32 cellular contexts compared by ENCODE assay signal in the genomic region with DNA sequence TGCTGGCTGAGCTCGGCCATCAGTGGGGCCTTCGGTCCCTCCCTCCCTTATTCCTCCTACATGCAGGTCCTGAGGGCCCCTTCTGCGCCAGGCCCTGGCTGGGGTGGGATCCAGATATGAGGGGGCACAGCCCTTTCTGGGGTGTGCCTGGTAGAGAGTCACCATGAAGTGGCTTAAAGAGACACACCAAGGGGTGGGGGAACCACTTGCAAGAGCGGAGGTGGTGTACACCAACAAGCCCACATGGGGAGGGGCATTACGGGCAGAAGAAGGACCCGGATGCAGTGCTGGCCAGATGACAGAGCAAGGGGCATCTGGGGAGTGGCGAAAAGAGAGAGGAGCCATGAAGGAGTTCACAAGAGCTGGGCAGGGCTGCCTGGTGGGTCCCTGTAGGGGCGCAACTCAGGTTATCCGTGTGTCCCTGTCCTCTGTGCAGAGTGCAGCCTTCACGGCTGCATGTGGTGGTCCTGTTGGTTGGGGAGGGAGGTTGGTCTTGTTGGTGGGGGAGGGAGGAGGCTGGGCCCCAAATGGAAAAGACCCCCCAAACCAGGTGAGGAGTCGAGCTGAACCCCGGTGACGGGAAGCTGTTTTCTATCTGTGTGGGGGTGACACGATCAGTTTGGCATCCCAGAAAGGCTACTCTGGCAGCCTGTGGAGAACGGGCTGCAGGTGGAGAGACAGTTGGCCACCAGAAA.
"Had no signal": no experiment of that assay in that cellular context is flagged by ENCODE, and none has a peak within 500 bp of the region (broad histone marks: within the 10 kb centered on the region; RNA-seq: fewer than 3 reads in every experiment).

No MANE protein-coding gene starts in this region.

- DNase-seq: heart left ventricle; hypothalamus; immature natural killer cell; kidney; left colon; left lung; lower lobe of right lung; mammary epithelial cell; mesenchymal stem cell; naive B cell; natural killer cell; nucleus accumbens; ovary; retina; right cardiac atrium; stimulated activated CD4-positive, alpha-beta T cell treated with anti-CD3 and anti-CD28 coated beads, Interleukin-12 subunit alpha, Interleukin-12 subunit beta, amount 100 ng/mL, for 4 hours; stimulated activated CD4-positive, alpha-beta T cell treated with anti-CD3 and anti-CD28 coated beads, Interleukin-15, amount 100 ng/mL, for 24 hours; stimulated activated CD4-positive, alpha-beta T cell treated with anti-CD3 and anti-CD28 coated beads, Interleukin-2, amount 100 ng/mL, for 24 hours; stimulated activated CD4-positive, alpha-beta T cell treated with anti-CD3 and anti-CD28 coated beads, Interleukin-4, amount 100 ng/mL, for 1 hour; stimulated activated naive CD4-positive, alpha-beta T cell; tibial artery; trophoblast cell; upper lobe of right lung had no signal

- H3K4me3 ChIP-seq: heart left ventricle, left lung, lower lobe of right lung, ovary, prostate gland, skin epidermis, suprapubic skin, thoracic aorta, tibial artery, upper lobe of right lung had no signal

- H3K36me3 Mint-ChIP-seq: natural killer cell had no signal

- ATAC-seq: left colon, left lung, lower lobe of right lung, natural killer cell, right cardiac atrium, sciatic nerve, upper lobe of right lung had no signal

- H3K27ac Mint-ChIP-seq: immature natural killer cell; mesothelial cell of epicardium; natural killer cell; stimulated activated naive CD8-positive, alpha-beta T cell treated with anti-CD3 and anti-CD28 coated beads, Interleukin-15, Interleukin-2, amounts not matched to agents 100 ng/mL and 50 ng/mL, for 24 hours had no signal

- H3K4me1 Mint-ChIP-seq: immature natural killer cell, mesothelial cell of epicardium, naive B cell, natural killer cell had no signal

- H3K4me3 Mint-ChIP-seq: immature natural killer cell; mesothelial cell of epicardium; natural killer cell; stimulated activated naive CD8-positive, alpha-beta T cell treated with anti-CD3 and anti-CD28 coated beads, Interleukin-15, Interleukin-2, amounts not matched to agents 100 ng/mL and 50 ng/mL, for 24 hours had no signal

- FAIRE-seq: islet of Langerhans, kidney, urothelium cell line had no signal

- H3K27ac ChIP-seq: heart left ventricle, left lung, lower lobe of right lung, ovary, prostate gland, skin epidermis, suprapubic skin, thoracic aorta, tibial artery, upper lobe of right lung had no signal
